In the genomic region with DNA sequence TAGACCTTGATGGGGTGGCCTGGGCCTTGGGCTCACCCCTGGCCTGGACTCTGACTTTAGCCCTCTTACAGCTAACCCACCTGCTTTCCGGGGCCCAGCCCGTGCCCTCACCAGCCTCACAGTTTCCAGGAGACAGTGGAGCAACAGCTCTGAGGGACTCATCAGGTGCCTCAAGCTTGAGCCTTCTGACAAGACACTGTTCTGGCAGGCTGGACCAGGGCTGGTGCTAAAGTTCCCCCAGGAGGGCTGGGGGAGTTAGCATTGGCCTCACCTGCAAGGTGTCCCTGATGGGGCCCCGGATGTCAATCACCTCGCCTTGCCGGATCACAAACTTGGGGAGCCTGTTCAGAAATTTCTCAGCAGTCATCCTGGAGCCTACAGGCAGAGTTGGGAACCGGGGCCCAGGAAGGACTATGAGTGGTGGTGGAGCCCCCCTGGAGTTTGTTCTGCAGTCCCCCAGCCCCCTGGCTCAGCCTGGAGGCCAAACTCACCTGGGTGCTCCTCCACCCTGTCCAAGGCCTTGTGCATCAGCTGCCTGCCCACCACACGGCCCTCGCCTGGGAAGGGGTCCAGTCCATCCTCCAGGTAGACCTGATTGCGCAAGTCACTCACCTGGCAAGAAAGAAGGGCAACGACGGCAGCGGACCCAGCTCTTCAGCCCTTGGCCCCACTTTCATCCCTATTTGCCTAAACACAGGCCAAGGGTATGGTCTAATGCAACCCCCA, we compare ENCODE assay signal across 9 cellular contexts. TPM values are rescaled to one million over a fixed set of nuclear protein-coding genes. Genes with fewer than 3 reads are reported as not detected.
DNase-seq lines count a peak whose midpoint lies in the region; ATAC-seq and TF ChIP-seq lines count a peak whose summit lies in the region.
"Had no signal": no experiment of that assay in that cellular context is flagged by ENCODE, and none has a peak within 500 bp of the region (broad histone marks: within the 10 kb centered on the region; RNA-seq: fewer than 3 reads in every experiment).

No MANE protein-coding gene starts in this region.

- peak overlapping the region; percentile 50 to 79 for H3K27ac ChIP-seq in lung (ENCODE audit: low read depth in 1 of 2, low read length in 1 of 2)
- H3K27ac ChIP-seq in transverse colon: peak overlapping the region; percentile 65 to 98 (median 86)

- H3K4me3 Mint-ChIP-seq in activated naive CD4-positive, alpha-beta T cell treated with anti-CD3 and anti-CD28 coated beads, Interleukin-2, amount 10 ng/mL, durations not matched to agents 7 days and 5 days: peak overlapping the region; percentile 91

- H3K4me3 ChIP-seq in lung (no peak overlapping the region), transverse colon (no peak overlapping the region)

- no peaks in the 10 kb centered on the region for H3K27me3 Mint-ChIP-seq in activated naive CD4-positive, alpha-beta T cell treated with anti-CD3 and anti-CD28 coated beads, Interleukin-2, amount 10 ng/mL, durations not matched to agents 7 days and 5 days

- H3K27me3 ChIP-seq in lung (ENCODE audit: control insufficient read depth, insufficient read depth) (no peaks in the 10 kb centered on the region), transverse colon (no peaks in the 10 kb centered on the region)

- TF ChIP-seq CTCF in lung (IDR thresholded peaks at IDR 0.05; ENCODE audit: control extremely low read depth, extremely low read depth) (no peak), transverse colon (IDR thresholded peaks at IDR 0.05) (no peak)

- peaks cover 49% of the 10 kb centered on the region for H3K36me3 Mint-ChIP-seq in activated naive CD4-positive, alpha-beta T cell treated with anti-CD3 and anti-CD28 coated beads, Interleukin-2, amount 10 ng/mL, durations not matched to agents 7 days and 5 days

- H3K27ac Mint-ChIP-seq in activated naive CD4-positive, alpha-beta T cell treated with anti-CD3 and anti-CD28 coated beads, Interleukin-2, amount 10 ng/mL, durations not matched to agents 7 days and 5 days: peak overlapping the region; percentile 98

- peaks cover 90% of the 10 kb centered on the region for H3K4me1 Mint-ChIP-seq in activated naive CD4-positive, alpha-beta T cell treated with anti-CD3 and anti-CD28 coated beads, Interleukin-2, amount 10 ng/mL, durations not matched to agents 7 days and 5 days

- H3K36me3 ChIP-seq in lung (ENCODE audit: control insufficient read depth in 2 of 2, insufficient read depth in 2 of 2, low read length in 2 of 2) (peaks cover 0 to 20% of the 10 kb centered on the region in 2 donors), transverse colon (no peaks in the 10 kb centered on the region)

- no peak for TF ChIP-seq EP300 in transverse colon (IDR thresholded peaks at IDR 0.05; ENCODE audit: low read depth)

- H3K4me1 ChIP-seq in lung (ENCODE audit: control insufficient read depth in 2 of 2, insufficient read depth in 2 of 2, low read length in 2 of 2): peaks cover 9 to 36% of the 10 kb centered on the region in 2 donors
- peaks cover 17 to 73% (median 46%) of the 10 kb centered on the region in 4 donors for H3K4me1 ChIP-seq in transverse colon

- in situ Hi-C loops in transverse colon (cut with MboI; ENCODE audit: low pct_ligation_motif_present in 1 of 4, low pct_unique_long_range_greater_than_20kb in 1 of 4, low sequenced_read_pairs in 3 of 4): no loop called here

- CTCF ChIA-PET in activated naive CD4-positive, alpha-beta T cell treated with anti-CD3 and anti-CD28 coated beads, Interleukin-2, amount 10 ng/mL, durations not matched to agents 7 days and 5 days (lab: Charles Lee): interaction anchor here (0.7 to 18.0 kb wide), 19 partner anchors 8 to 136 kb away, joined by 3 to 632 read pairs (median 9); partner anchors contain the start of genes CD52 and UBXN11

- DNase-seq in cardiac septum (ENCODE audit: low spot score): peak; percentile 75
- no peak for DNase-seq in left cardiac atrium
- no peak for DNase-seq in activated naive CD4-positive, alpha-beta T cell treated with anti-CD3 and anti-CD28 coated beads, Interleukin-2, amount 10 ng/mL, durations not matched to agents 7 days and 5 days
- no peak for DNase-seq in lung (ENCODE audit: low spot score)
- DNase-seq in transverse colon: no peak
- no peak for DNase-seq in NCI-H2029 treated with DMSO at 0.1 percent for 48 hours (lab: John Stamatoyannopoulos, UW)
- DNase-seq in ecto neural progenitor cell (ENCODE audit: low spot score): no peak
- DNase-seq in SK-N-DZ (ENCODE audit: low spot score): no peak
- DNase-seq: cortex of kidney had no signal

- intact Hi-C loops in cardiac septum (cut with DNase I) (no loop called here), left cardiac atrium (cut with DNase I) (loop anchor here in 1 of 2 donors (2.0 kb wide), 1 partner anchor 37 kb away; no protein-coding TSS in a partner anchor), transverse colon (cut with DNase I; ENCODE audit: low total_unique reads) (no loop called here)

- H3K9me3 Mint-ChIP-seq in activated naive CD4-positive, alpha-beta T cell treated with anti-CD3 and anti-CD28 coated beads, Interleukin-2, amount 10 ng/mL, durations not matched to agents 7 days and 5 days: no peaks in the 10 kb centered on the region

- TF ChIP-seq POLR2A in transverse colon (IDR thresholded peaks at IDR 0.05): no peak

- H3K9me3 ChIP-seq in lung (ENCODE audit: control insufficient read depth in 2 of 2, insufficient read depth in 1 of 2, low read length in 1 of 2) (no peaks in the 10 kb centered on the region), transverse colon (no peaks in the 10 kb centered on the region)

- no peak for ATAC-seq in left cardiac atrium
- ATAC-seq in lung (ENCODE audit: insufficient read depth, low FRiP score): no peak

- 82 to 85% methylated on average over 12 of the region's 12 CpGs for WGBS in lung, 2 donors
- 85% methylated on average over 11 of the region's 12 CpGs; no CpG with 5 or more reads in 1 of the 2 donors for WGBS in transverse colon (ENCODE audit: low coverage in 1 of 2), 2 donors

RNA-seq across cellular contexts. Expression of gene SH3BGRL3, which starts 4.1 kb away (rescaled TPM):
- total RNA-seq in cardiac septum (55.0 TPM), left cardiac atrium (10 to 100 TPM; 90.6 to 93.9 TPM), lung (100 to 1,000 TPM in 1 of 2 donors, 10 to 100 TPM in 1; 17.2 to 317 TPM), transverse colon (100 to 1,000 TPM; 134 to 314 (median 215) TPM)
- 100 to 1,000 TPM; 349 to 437 TPM for polyA plus RNA-seq in lung
- 9.1 and 15.6 TPM in 2 replicates for polyA plus RNA-seq in SK-N-DZ (2014; cell fraction: cytosol; rRNA removed)
- 4.0 and 8.9 TPM in 2 replicates for polyA plus RNA-seq in SK-N-DZ (2014; cell fraction: nucleus; rRNA removed)

RNA-seq across cellular contexts. Expression of gene UBXN11, which starts 22.4 kb away (rescaled TPM):
- total RNA-seq in cardiac septum (8.3 TPM), left cardiac atrium (10 to 100 TPM; 14.5 to 15.7 TPM), lung (10 to 100 TPM; 20.1 to 82.1 TPM), transverse colon (10 to 100 TPM in 2 of 4 donors, 1 to 10 TPM in 2; 4.9 to 17.9 (median 12.0) TPM)
- polyA plus RNA-seq in lung: 10 to 100 TPM; 43.2 to 66.6 TPM
- polyA plus RNA-seq in SK-N-DZ (2014; cell fraction: cytosol; rRNA removed): 4.8 and 5.1 TPM in 2 replicates
- 52.0 and 62.5 TPM in 2 replicates for polyA plus RNA-seq in SK-N-DZ (2014; cell fraction: nucleus; rRNA removed)

RNA-seq across cellular contexts. Expression of gene CD52, which starts 33.7 kb away (rescaled TPM):
- total RNA-seq in cardiac septum: 4.6 TPM
- total RNA-seq in left cardiac atrium: 10 to 100 TPM in 1 of 2 donors, 1 to 10 TPM in 1; 5.5 to 14.3 TPM
- 100 to 1,000 TPM in 1 of 2 donors, 1 to 10 TPM in 1; 6.8 to 238 TPM for total RNA-seq in lung
- polyA plus RNA-seq in lung: 100 to 1,000 TPM; 402 to 600 TPM
- total RNA-seq in transverse colon: 10 to 100 TPM in 2 of 4 donors, 1 to 10 TPM in 1, not detected in 1; 5.3 to 56.1 (median 21.1) TPM
- not detected in 2 replicates for polyA plus RNA-seq in SK-N-DZ (2014; cell fraction: cytosol; rRNA removed)
- not detected in 2 replicates for polyA plus RNA-seq in SK-N-DZ (2014; cell fraction: nucleus; rRNA removed)

RNA-seq across cellular contexts. Expression of gene CEP85, which starts 50.0 kb away (rescaled TPM):
- total RNA-seq in cardiac septum (25.8 TPM), left cardiac atrium (10 to 100 TPM; 17.7 to 38.6 TPM), lung (10 to 100 TPM in 1 of 2 donors, 1 to 10 TPM in 1; 9.1 to 10.8 TPM), transverse colon (10 to 100 TPM in 3 of 4 donors, 1 to 10 TPM in 1; 8.6 to 73.8 (median 13.6) TPM)
- polyA plus RNA-seq in lung: 1 to 10 TPM; 5.4 to 6.4 TPM
- 34.0 and 39.5 TPM in 2 replicates for polyA plus RNA-seq in SK-N-DZ (2014; cell fraction: cytosol; rRNA removed)
- 75.2 and 82.4 TPM in 2 replicates for polyA plus RNA-seq in SK-N-DZ (2014; cell fraction: nucleus; rRNA removed)
